ENCODE assay signal across 1 cellular context in the genomic region with DNA sequence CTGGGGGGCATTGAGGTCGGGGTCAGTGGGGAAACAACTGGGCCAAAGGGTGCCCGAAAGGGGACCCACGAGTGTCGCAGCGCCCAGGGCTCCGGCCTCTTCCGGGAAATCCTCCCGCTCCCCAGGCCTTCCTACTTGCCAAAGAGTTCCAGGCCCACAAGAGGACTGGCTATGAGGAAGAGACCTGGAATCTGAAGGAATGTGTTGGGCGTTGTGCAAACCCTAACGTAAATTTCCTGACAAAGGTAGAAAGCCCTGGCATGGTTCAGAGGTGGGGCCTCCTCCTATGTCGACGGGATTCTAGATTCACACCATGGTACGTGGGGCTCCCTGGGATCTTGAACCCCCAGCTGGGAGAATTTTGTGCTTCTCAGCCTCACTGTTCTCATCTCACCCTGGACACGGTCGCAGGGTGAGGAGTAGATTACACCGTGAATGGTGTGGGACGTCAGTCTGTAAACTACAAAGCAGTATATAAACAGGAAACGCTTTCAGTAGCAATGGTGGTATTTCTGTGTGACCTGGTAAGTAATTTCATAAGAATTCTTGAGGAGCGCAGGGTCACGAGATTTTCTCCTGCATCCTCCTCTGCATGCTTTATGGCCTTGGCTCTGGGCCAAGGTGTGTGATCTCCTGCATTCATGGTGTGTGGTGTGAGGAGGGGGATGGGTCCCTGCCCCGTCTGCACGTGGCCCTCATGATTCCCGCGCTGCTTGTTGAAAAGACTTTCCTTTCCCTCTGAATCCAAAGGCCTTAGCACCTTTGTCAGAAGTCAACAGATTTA.
A peak's percentile ranks its signal among the peaks of the same experiment; 100 is the strongest.
TF ChIP-seq lines count a peak whose summit lies in the region.

No MANE protein-coding gene starts in this region.

TF ChIP-seq in HepG2, 621 proteins besides CTCF, POLR2A, EP300 and RAD21 (continues in another document):
- TF ChIP-seq, protein P1, sequence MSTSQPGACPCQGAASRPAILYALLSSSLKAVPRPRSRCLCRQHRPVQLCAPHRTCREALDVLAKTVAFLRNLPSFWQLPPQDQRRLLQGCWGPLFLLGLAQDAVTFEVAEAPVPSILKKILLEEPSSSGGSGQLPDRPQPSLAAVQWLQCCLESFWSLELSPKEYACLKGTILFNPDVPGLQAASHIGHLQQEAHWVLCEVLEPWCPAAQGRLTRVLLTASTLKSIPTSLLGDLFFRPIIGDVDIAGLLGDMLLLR (CRISPR knock-in tag; IDR thresholded peaks at IDR 0.05): no peak
- TF ChIP-seq ZNF737 (CRISPR knock-in tag; IDR thresholded peaks at IDR 0.05; ENCODE audit: borderline replicate concordance) (no peak), NRL (CRISPR knock-in tag; IDR thresholded peaks at IDR 0.05; ENCODE audit: borderline replicate concordance) (no peak), ZKSCAN8 (CRISPR knock-in tag; IDR thresholded peaks at IDR 0.05; ENCODE audit: borderline replicate concordance) (no peak), AHR (CRISPR knock-in tag; IDR thresholded peaks at IDR 0.05) (peak; percentile 37; the same call in 1 of the 2 replicates), ZNF761 (CRISPR knock-in tag; conservative IDR thresholded peaks at IDR 0.05) (no peak), SAP130 (CRISPR knock-in tag; IDR thresholded peaks at IDR 0.05; ENCODE audit: low read depth) (peak; percentile 51; the same call in 1 of the 2 replicates), PHF5A (CRISPR knock-in tag; IDR thresholded peaks at IDR 0.05; ENCODE audit: low read depth, unreplicated experiment) (peak; percentile 36), ZFX (CRISPR knock-in tag; IDR thresholded peaks at IDR 0.05; ENCODE audit: low read depth) (peak; percentile 63), NFIB (CRISPR knock-in tag; IDR thresholded peaks at IDR 0.05; ENCODE audit: borderline replicate concordance) (0 out of 2 replicates have a peak, but pooled peaks have one; percentile 46), REXO4 (CRISPR knock-in tag; IDR thresholded peaks at IDR 0.05; ENCODE audit: borderline replicate concordance) (no peak), NCOA2 (CRISPR knock-in tag; IDR thresholded peaks at IDR 0.05) (0 out of 2 replicates have a peak, but pooled peaks have one; percentile 11), GABPB1 (CRISPR knock-in tag; IDR thresholded peaks at IDR 0.05) (peak; percentile 76), SPEN (CRISPR knock-in tag; IDR thresholded peaks at IDR 0.05; ENCODE audit: low read depth) (no peak), CEBPB (IDR thresholded peaks at IDR 0.05; ENCODE audit: borderline replicate concordance, low read depth, low read length) (peak; percentile 76), ZNF205 (CRISPR knock-in tag; IDR thresholded peaks at IDR 0.05) (no peak), LCORL (IDR thresholded peaks at IDR 0.05) (no peak), LCORL (CRISPR knock-in tag; IDR thresholded peaks at IDR 0.05) (no peak), ZBTB42 (CRISPR knock-in tag; IDR thresholded peaks at IDR 0.05) (no peak), ZNF563 (CRISPR knock-in tag; IDR thresholded peaks at IDR 0.05) (no peak), ZNF607 (CRISPR knock-in tag; IDR thresholded peaks at IDR 0.05; ENCODE audit: borderline replicate concordance) (no peak), ZSCAN20 (CRISPR knock-in tag; IDR thresholded peaks at IDR 0.05; ENCODE audit: borderline replicate concordance) (0 out of 2 replicates have a peak, but pooled peaks have one; percentile 58), XRCC5 (optimal IDR thresholded peaks at IDR 0.05; ENCODE audit: low read length) (no peak)
- TF ChIP-seq, protein P2, sequence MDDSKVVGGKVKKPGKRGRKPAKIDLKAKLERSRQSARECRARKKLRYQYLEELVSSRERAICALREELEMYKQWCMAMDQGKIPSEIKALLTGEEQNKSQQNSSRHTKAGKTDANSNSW (CRISPR knock-in tag; IDR thresholded peaks at IDR 0.05; ENCODE audit: borderline replicate concordance): no peak
- TF ChIP-seq, protein P3, sequence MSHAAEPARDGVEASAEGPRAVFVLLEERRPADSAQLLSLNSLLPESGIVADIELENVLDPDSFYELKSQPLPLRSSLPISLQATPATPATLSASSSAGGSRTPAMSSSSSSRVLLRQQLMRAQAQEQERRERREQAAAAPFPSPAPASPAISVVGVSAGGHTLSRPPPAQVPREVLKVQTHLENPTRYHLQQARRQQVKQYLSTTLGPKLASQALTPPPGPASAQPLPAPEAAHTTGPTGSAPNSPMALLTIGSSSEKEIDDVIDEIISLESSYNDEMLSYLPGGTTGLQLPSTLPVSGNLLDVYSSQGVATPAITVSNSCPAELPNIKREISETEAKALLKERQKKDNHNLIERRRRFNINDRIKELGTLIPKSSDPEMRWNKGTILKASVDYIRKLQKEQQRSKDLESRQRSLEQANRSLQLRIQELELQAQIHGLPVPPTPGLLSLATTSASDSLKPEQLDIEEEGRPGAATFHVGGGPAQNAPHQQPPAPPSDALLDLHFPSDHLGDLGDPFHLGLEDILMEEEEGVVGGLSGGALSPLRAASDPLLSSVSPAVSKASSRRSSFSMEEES (CRISPR knock-in tag; IDR thresholded peaks at IDR 0.05): peak; percentile 58; the same call in 1 of the 2 replicates
- TF ChIP-seq, protein P4, sequence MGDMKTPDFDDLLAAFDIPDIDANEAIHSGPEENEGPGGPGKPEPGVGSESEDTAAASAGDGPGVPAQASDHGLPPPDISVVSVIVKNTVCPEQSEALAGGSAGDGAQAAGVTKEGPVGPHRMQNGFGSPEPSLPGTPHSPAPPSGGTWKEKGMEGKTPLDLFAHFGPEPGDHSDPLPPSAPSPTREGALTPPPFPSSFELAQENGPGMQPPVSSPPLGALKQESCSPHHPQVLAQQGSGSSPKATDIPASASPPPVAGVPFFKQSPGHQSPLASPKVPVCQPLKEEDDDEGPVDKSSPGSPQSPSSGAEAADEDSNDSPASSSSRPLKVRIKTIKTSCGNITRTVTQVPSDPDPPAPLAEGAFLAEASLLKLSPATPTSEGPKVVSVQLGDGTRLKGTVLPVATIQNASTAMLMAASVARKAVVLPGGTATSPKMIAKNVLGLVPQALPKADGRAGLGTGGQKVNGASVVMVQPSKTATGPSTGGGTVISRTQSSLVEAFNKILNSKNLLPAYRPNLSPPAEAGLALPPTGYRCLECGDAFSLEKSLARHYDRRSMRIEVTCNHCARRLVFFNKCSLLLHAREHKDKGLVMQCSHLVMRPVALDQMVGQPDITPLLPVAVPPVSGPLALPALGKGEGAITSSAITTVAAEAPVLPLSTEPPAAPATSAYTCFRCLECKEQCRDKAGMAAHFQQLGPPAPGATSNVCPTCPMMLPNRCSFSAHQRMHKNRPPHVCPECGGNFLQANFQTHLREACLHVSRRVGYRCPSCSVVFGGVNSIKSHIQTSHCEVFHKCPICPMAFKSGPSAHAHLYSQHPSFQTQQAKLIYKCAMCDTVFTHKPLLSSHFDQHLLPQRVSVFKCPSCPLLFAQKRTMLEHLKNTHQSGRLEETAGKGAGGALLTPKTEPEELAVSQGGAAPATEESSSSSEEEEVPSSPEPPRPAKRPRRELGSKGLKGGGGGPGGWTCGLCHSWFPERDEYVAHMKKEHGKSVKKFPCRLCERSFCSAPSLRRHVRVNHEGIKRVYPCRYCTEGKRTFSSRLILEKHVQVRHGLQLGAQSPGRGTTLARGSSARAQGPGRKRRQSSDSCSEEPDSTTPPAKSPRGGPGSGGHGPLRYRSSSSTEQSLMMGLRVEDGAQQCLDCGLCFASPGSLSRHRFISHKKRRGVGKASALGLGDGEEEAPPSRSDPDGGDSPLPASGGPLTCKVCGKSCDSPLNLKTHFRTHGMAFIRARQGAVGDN (CRISPR knock-in tag; IDR thresholded peaks at IDR 0.05): peak; percentile 46; the same call in 1 of the 2 replicates
- TF ChIP-seq, protein P5, sequence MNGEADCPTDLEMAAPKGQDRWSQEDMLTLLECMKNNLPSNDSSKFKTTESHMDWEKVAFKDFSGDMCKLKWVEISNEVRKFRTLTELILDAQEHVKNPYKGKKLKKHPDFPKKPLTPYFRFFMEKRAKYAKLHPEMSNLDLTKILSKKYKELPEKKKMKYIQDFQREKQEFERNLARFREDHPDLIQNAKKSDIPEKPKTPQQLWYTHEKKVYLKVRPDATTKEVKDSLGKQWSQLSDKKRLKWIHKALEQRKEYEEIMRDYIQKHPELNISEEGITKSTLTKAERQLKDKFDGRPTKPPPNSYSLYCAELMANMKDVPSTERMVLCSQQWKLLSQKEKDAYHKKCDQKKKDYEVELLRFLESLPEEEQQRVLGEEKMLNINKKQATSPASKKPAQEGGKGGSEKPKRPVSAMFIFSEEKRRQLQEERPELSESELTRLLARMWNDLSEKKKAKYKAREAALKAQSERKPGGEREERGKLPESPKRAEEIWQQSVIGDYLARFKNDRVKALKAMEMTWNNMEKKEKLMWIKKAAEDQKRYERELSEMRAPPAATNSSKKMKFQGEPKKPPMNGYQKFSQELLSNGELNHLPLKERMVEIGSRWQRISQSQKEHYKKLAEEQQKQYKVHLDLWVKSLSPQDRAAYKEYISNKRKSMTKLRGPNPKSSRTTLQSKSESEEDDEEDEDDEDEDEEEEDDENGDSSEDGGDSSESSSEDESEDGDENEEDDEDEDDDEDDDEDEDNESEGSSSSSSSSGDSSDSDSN (CRISPR knock-in tag; IDR thresholded peaks at IDR 0.05): no peak; the same call in 1 of the 2 replicates
- TF ChIP-seq, protein P6, sequence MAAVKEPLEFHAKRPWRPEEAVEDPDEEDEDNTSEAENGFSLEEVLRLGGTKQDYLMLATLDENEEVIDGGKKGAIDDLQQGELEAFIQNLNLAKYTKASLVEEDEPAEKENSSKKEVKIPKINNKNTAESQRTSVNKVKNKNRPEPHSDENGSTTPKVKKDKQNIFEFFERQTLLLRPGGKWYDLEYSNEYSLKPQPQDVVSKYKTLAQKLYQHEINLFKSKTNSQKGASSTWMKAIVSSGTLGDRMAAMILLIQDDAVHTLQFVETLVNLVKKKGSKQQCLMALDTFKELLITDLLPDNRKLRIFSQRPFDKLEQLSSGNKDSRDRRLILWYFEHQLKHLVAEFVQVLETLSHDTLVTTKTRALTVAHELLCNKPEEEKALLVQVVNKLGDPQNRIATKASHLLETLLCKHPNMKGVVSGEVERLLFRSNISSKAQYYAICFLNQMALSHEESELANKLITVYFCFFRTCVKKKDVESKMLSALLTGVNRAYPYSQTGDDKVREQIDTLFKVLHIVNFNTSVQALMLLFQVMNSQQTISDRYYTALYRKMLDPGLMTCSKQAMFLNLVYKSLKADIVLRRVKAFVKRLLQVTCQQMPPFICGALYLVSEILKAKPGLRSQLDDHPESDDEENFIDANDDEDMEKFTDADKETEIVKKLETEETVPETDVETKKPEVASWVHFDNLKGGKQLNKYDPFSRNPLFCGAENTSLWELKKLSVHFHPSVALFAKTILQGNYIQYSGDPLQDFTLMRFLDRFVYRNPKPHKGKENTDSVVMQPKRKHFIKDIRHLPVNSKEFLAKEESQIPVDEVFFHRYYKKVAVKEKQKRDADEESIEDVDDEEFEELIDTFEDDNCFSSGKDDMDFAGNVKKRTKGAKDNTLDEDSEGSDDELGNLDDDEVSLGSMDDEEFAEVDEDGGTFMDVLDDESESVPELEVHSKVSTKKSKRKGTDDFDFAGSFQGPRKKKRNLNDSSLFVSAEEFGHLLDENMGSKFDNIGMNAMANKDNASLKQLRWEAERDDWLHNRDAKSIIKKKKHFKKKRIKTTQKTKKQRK (IDR thresholded peaks at IDR 0.05; ENCODE audit: low read length): no peak
- TF ChIP-seq, protein P7, sequence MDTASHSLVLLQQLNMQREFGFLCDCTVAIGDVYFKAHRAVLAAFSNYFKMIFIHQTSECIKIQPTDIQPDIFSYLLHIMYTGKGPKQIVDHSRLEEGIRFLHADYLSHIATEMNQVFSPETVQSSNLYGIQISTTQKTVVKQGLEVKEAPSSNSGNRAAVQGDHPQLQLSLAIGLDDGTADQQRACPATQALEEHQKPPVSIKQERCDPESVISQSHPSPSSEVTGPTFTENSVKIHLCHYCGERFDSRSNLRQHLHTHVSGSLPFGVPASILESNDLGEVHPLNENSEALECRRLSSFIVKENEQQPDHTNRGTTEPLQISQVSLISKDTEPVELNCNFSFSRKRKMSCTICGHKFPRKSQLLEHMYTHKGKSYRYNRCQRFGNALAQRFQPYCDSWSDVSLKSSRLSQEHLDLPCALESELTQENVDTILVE (CRISPR knock-in tag; IDR thresholded peaks at IDR 0.05): 0 out of 2 replicates have a peak, but pooled peaks have one; percentile 52
- TF ChIP-seq, protein P8, sequence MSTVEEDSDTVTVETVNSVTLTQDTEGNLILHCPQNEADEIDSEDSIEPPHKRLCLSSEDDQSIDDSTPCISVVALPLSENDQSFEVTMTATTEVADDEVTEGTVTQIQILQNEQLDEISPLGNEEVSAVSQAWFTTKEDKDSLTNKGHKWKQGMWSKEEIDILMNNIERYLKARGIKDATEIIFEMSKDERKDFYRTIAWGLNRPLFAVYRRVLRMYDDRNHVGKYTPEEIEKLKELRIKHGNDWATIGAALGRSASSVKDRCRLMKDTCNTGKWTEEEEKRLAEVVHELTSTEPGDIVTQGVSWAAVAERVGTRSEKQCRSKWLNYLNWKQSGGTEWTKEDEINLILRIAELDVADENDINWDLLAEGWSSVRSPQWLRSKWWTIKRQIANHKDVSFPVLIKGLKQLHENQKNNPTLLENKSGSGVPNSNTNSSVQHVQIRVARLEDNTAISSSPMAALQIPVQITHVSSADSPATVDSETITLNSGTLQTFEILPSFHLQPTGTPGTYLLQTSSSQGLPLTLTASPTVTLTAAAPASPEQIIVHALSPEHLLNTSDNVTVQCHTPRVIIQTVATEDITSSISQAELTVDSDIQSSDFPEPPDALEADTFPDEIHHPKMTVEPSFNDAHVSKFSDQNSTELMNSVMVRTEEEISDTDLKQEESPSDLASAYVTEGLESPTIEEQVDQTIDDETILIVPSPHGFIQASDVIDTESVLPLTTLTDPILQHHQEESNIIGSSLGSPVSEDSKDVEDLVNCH (CRISPR knock-in tag; IDR thresholded peaks at IDR 0.05): no peak
- TF ChIP-seq, protein P9, sequence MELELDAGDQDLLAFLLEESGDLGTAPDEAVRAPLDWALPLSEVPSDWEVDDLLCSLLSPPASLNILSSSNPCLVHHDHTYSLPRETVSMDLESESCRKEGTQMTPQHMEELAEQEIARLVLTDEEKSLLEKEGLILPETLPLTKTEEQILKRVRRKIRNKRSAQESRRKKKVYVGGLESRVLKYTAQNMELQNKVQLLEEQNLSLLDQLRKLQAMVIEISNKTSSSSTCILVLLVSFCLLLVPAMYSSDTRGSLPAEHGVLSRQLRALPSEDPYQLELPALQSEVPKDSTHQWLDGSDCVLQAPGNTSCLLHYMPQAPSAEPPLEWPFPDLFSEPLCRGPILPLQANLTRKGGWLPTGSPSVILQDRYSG (CRISPR knock-in tag; IDR thresholded peaks at IDR 0.05): no peak
- TF ChIP-seq, protein P10, sequence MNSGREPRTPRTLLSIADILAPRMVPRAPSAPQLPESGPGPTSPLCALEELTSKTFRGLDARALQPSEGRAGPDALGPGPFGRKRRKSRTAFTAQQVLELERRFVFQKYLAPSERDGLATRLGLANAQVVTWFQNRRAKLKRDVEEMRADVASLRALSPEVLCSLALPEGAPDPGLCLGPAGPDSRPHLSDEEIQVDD (CRISPR knock-in tag; IDR thresholded peaks at IDR 0.05; ENCODE audit: borderline replicate concordance): no peak
- TF ChIP-seq, protein P11, sequence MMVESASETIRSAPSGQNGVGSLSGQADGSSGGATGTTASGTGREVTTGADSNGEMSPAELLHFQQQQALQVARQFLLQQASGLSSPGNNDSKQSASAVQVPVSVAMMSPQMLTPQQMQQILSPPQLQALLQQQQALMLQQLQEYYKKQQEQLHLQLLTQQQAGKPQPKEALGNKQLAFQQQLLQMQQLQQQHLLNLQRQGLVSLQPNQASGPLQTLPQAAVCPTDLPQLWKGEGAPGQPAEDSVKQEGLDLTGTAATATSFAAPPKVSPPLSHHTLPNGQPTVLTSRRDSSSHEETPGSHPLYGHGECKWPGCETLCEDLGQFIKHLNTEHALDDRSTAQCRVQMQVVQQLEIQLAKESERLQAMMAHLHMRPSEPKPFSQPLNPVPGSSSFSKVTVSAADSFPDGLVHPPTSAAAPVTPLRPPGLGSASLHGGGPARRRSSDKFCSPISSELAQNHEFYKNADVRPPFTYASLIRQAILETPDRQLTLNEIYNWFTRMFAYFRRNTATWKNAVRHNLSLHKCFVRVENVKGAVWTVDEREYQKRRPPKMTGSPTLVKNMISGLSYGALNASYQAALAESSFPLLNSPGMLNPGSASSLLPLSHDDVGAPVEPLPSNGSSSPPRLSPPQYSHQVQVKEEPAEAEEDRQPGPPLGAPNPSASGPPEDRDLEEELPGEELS (CRISPR knock-in tag; IDR thresholded peaks at IDR 0.05): peak; percentile 53; the same call in 1 of the 2 replicates
